In the genomic region with DNA sequence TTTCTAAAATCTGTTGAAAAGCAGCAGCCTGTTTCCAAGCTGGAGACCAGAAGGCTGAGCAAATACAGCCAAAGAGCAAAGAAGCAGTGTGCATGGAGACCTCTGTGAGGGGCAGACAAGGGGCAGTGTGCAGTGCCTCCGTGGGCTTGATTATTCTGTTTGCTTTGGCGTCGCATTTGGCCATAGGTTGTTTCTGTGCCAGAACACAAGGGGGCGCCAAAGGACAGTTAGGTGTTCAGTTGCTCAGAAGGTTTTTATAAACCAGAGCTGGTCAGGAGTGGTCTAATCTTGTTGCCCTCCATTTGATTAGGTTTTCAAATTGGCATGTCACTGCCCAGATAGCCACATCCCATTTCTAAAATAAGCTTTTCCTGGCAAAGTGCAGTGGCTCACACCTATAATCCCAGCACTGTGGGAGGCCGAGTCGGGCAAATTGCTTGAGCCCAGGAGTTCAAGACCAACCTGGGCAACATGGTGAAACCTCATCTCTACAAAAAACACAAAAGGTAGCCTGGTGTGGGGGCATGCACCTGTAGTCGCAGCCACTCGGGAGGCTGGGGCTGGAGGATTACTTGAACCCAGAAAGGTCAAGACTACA, we compare ENCODE assay signal across 1 cellular context.
TF ChIP-seq lines count a peak whose summit lies in the region.

No MANE protein-coding gene starts in this region.

TF ChIP-seq in K562, 482 proteins besides CTCF, POLR2A, EP300 and RAD21 (continued from another document):
- TF ChIP-seq SMC3 (conservative IDR thresholded peaks at IDR 0.05; ENCODE audit: insufficient read depth, low read depth, low read length) = peak; percentile 29; the same call in 1 of the 2 replicates
- no peak for TF ChIP-seq CBX5 (IDR thresholded peaks at IDR 0.05; ENCODE audit: borderline replicate concordance, low read depth)
- TF ChIP-seq, protein P1, sequence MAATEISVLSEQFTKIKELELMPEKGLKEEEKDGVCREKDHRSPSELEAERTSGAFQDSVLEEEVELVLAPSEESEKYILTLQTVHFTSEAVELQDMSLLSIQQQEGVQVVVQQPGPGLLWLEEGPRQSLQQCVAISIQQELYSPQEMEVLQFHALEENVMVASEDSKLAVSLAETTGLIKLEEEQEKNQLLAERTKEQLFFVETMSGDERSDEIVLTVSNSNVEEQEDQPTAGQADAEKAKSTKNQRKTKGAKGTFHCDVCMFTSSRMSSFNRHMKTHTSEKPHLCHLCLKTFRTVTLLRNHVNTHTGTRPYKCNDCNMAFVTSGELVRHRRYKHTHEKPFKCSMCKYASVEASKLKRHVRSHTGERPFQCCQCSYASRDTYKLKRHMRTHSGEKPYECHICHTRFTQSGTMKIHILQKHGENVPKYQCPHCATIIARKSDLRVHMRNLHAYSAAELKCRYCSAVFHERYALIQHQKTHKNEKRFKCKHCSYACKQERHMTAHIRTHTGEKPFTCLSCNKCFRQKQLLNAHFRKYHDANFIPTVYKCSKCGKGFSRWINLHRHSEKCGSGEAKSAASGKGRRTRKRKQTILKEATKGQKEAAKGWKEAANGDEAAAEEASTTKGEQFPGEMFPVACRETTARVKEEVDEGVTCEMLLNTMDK (IDR thresholded peaks at IDR 0.05; ENCODE audit: borderline replicate concordance, insufficient read depth, low read depth, low read length, poor library complexity, severe bottlenecking) = peak; percentile 31
- TF ChIP-seq DDX20 (tag; IDR thresholded peaks at IDR 0.05; ENCODE audit: low read depth) = no peak
- no peak for TF ChIP-seq SMAD1 (IDR thresholded peaks at IDR 0.05; ENCODE audit: low read depth, low read length, partially characterized antibody)
